ENCODE assay signal across 19 cellular contexts in the genomic region with DNA sequence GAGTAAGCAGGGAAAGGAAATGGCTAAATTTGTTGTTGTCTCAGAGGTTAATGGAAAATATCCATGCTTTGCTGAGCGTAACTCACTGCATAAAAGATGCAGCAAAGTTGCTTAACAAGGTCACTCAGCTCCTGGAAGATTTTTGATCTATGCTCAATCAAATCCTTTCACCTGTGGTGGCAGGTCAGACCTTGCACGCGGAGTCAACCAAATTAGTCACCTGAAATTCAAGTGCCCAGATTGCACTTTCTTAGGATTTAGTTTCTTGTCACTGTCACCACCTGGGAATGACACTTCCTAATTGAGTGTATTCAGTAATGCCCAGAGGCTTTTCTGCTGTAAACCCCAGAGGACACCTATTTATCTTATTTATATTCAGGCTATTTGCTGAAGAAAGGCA.
"Had no signal": no experiment of that assay in that cellular context is flagged by ENCODE, and none has a peak within 500 bp of the region (broad histone marks: within the 10 kb centered on the region; RNA-seq: fewer than 3 reads in every experiment).

No MANE protein-coding gene starts in this region.

- DNase-seq: activated CD4-positive, alpha-beta T cell treated with anti-CD3 and anti-CD28 coated beads, Interleukin-2, amount 10 ng/mL, durations not matched to agents 7 days and 5 days; activated CD8-positive, alpha-beta T cell treated with anti-CD3 and anti-CD28 coated beads, Interleukin-2, amount 10 ng/mL, durations not matched to agents 7 days and 5 days; activated naive CD4-positive, alpha-beta T cell treated with anti-CD3 and anti-CD28 coated beads for 36 hours; activated T-cell treated with anti-CD3 and anti-CD28 coated beads, Interleukin-2, amount 50 U/mL, for 24 hours; anterior cingulate cortex; brain microvascular endothelial cell; effector CD4-positive, alpha-beta T cell; head of caudate nucleus; kidney; left lung; mucosa of descending colon; naive thymus-derived CD4-positive, alpha-beta T cell; trophoblast cell had no signal

- H3K27me3 ChIP-seq: brain microvascular endothelial cell, left lung, neural progenitor cell, right atrium auricular region had no signal

- ATAC-seq: activated CD4-positive, CD25-positive, alpha-beta regulatory T cell treated with anti-CD3 and anti-CD28 coated beads, Interleukin-2, amount 50 U/mL, for 24 hours; activated CD8-positive, alpha-beta T cell treated with anti-CD3 and anti-CD28 coated beads, Interleukin-2, amount 10 ng/mL, durations not matched to agents 7 days and 5 days; left lung; mucosa of descending colon; naive thymus-derived CD4-positive, alpha-beta T cell had no signal

- H2AFZ ChIP-seq: neural progenitor cell had no signal

- H3K4me1 ChIP-seq: left lung, prostate gland, right atrium auricular region had no signal

- H3K4me2 ChIP-seq: neural progenitor cell had no signal

- H3K9me3 ChIP-seq: prostate gland had no signal

- H3K9ac ChIP-seq: neural progenitor cell had no signal

- H3K4me3 ChIP-seq: coronary artery, left lung, mucosa of descending colon, neural progenitor cell, prostate gland, right atrium auricular region, SK-N-MC had no signal

- H3K36me3 ChIP-seq: brain microvascular endothelial cell, left lung, neural progenitor cell, prostate gland, right atrium auricular region had no signal

- H3K27ac ChIP-seq: brain microvascular endothelial cell, coronary artery, left lung, neural progenitor cell, prostate gland, right atrium auricular region, SK-N-MC had no signal
